In the genomic region with DNA sequence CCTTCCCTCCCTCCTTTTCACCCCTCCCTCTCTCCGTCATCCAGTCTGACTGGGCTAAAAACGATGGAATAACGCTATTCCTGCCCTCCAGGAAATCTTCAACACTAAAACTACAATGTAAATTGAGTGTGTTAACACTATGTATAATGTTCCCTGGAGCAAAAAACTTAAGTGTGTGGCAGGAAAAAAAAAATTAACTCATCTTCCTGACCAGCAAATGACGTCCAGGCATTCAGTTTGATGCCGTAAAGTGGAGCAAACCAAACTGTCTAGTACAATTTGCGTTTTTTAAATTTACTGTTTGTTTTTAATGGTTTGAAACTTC, we compare ENCODE assay signal across 8 cellular contexts. TPM values are rescaled to one million over a fixed set of nuclear protein-coding genes. Genes with fewer than 3 reads are reported as not detected.
DNase-seq lines count a peak whose midpoint lies in the region; ATAC-seq and TF ChIP-seq lines count a peak whose summit lies in the region.

No MANE protein-coding gene starts in this region.

- TF ChIP-seq CTCF in Calu3 (IDR thresholded peaks at IDR 0.05; ENCODE audit: unreplicated experiment), result no peak
- TF ChIP-seq CTCF in PC-3 (conservative IDR thresholded peaks at IDR 0.05; ENCODE audit: low read depth, low read length), result no peak
- TF ChIP-seq CTCF in epithelial cell of esophagus (IDR thresholded peaks at IDR 0.05; ENCODE audit: insufficient read depth, low read depth, low read length, missing control alignments), result no peak
- TF ChIP-seq CTCF in osteocyte (IDR thresholded peaks at IDR 0.05), result no peak

- no peaks in the 10 kb centered on the region for H3K9me2 ChIP-seq in PC-3 (replicated peaks; ENCODE audit: low read length)

- no peaks in the 10 kb centered on the region for H3K27me3 ChIP-seq in PC-3 (ENCODE audit: low read length)

- H3F3A ChIP-seq in PC-3 (ENCODE audit: low read length, unreplicated experiment), result no peaks in the 10 kb centered on the region

- H3K4me1 ChIP-seq in PC-3 (ENCODE audit: insufficient read depth, low read length), result peaks cover 33% of the 10 kb centered on the region

- BruUV-seq in Calu3 (replicated peaks; lab: Mats Ljungman, UMichigan), result no TSS peak
- TSS peak; percentile 95 for BruUV-seq in PC-3 (replicated peaks; lab: Mats Ljungman, UMichigan)

- H2AFZ ChIP-seq in PC-3 (ENCODE audit: low read length), result peak overlapping the region; percentile 84

- no peak overlapping the region for H3K27ac ChIP-seq in PC-3 (ENCODE audit: low read length)

- peak overlapping the region; percentile 95 for H3K4me2 ChIP-seq in PC-3 (ENCODE audit: low read length)

- H3K9me3 Mint-ChIP-seq in Calu3 (ENCODE audit: low read depth, unreplicated experiment), result no peaks in the 10 kb centered on the region
- H3K9me3 Mint-ChIP-seq in osteocyte (ENCODE audit: unreplicated experiment), result no peaks in the 10 kb centered on the region

- ATAC-seq in PC-3 (peak; percentile 2), HG03432 (IDR thresholded peaks at IDR 0.05; ENCODE audit: unreplicated experiment) (no peak), GM18868 (IDR thresholded peaks at IDR 0.05; ENCODE audit: unreplicated experiment) (no peak)

- no peak for DNase-seq in Calu3
- no peak for DNase-seq in PC-3
- DNase-seq in epithelial cell of esophagus (ENCODE audit: low read depth), result no peak
- DNase-seq in osteocyte (ENCODE audit: extremely low spot score, unreplicated experiment), result no peak
- DNase-seq in effector CD8-positive, alpha-beta T cell (lab: John Stamatoyannopoulos, UW), result no peak
- DNase-seq in NCI-H1092 treated with DMSO at 0.1 percent for 48 hours (lab: John Stamatoyannopoulos, UW), result no peak

- peak overlapping the region; percentile 100 for H3K4me3 ChIP-seq in PC-3 (ENCODE audit: low read length)
- peak overlapping the region; percentile 82 for H3K4me3 ChIP-seq in epithelial cell of esophagus (ENCODE audit: low read length)

- H3K9me3 ChIP-seq in PC-3 (ENCODE audit: low read length), result no peaks in the 10 kb centered on the region

- peak overlapping the region; percentile 92 for H3K9ac ChIP-seq in PC-3 (ENCODE audit: low read length)

- peaks cover 30% of the 10 kb centered on the region for H3K4me1 Mint-ChIP-seq in Calu3 (ENCODE audit: low read depth, unreplicated experiment)
- peaks cover 27% of the 10 kb centered on the region for H3K4me1 Mint-ChIP-seq in osteocyte (ENCODE audit: unreplicated experiment)

- intact Hi-C loops in Calu3 (cut with micrococcal nuclease; ENCODE audit: unreplicated experiment) (no loop called here), PC-3 (cut with micrococcal nuclease) (loop anchor here (5.0 kb wide), 1 partner anchor 315 kb away; a partner anchor contains a TSS)

- H3K79me2 ChIP-seq in PC-3 (ENCODE audit: low read length), result peaks cover 44% of the 10 kb centered on the region

- CTCF ChIA-PET in Calu3 (lab: Charles Lee), result no interaction called here
- CTCF ChIA-PET in PC-3 (lab: Charles Lee), result no interaction called here

- 0 out of 2 replicates have a peak, but pooled peaks cover 2% of the 10 kb centered on the region for H3K36me3 ChIP-seq in PC-3 (ENCODE audit: low read depth, low read length)

- peaks cover 33% of the 10 kb centered on the region for H4K20me1 ChIP-seq in PC-3 (ENCODE audit: low read length)

- H3K4me3 Mint-ChIP-seq in Calu3 (ENCODE audit: low read depth, unreplicated experiment) (peak overlapping the region; percentile 87), osteocyte (ENCODE audit: unreplicated experiment) (peak overlapping the region; percentile 94)

- H3K27ac Mint-ChIP-seq in Calu3 (ENCODE audit: unreplicated experiment) (peak overlapping the region; percentile 91), osteocyte (ENCODE audit: unreplicated experiment) (peak overlapping the region; percentile 90)

- peaks cover 19% of the 10 kb centered on the region for H3K36me3 Mint-ChIP-seq in Calu3 (ENCODE audit: insufficient read depth, unreplicated experiment)
- peaks cover 2% of the 10 kb centered on the region for H3K36me3 Mint-ChIP-seq in osteocyte (ENCODE audit: unreplicated experiment)

- H3K27me3 Mint-ChIP-seq in Calu3 (ENCODE audit: unreplicated experiment) (no peaks in the 10 kb centered on the region), osteocyte (ENCODE audit: unreplicated experiment) (peaks cover 2% of the 10 kb centered on the region)

- POLR2A ChIA-PET in PC-3 (lab: Charles Lee; ENCODE audit: unreplicated experiment), result no interaction called here

RNA-seq across cellular contexts. Expression of a gene that starts 0.5 kb away (rescaled TPM):
- 122 TPM in 2 replicates for total RNA-seq in Calu3 (2022)
- total RNA-seq in PC-3 (2014; rRNA removed), result 96.0 and 113 TPM in 2 replicates
- 137 and 140 TPM in 2 replicates for total RNA-seq in osteocyte
